ENCODE assay signal across 14 cellular contexts in genomic region chr1:21307210-21307609, GRCh38. TPM values are rescaled to one million over a fixed set of nuclear protein-coding genes. Genes with fewer than 3 reads are reported as not detected.
DNase-seq lines count a peak whose midpoint lies in the region; ATAC-seq and TF ChIP-seq lines count a peak whose summit lies in the region.
"Had no signal": no experiment of that assay in that cellular context is flagged by ENCODE, and none has a peak within 500 bp of the region (broad histone marks: within the 10 kb centered on the region; RNA-seq: fewer than 3 reads in every experiment).

No MANE protein-coding gene starts in this region.

- TF ChIP-seq POLR2A in vagina (IDR thresholded peaks at IDR 0.05), result no peak
- TF ChIP-seq POLR2A in ovary (IDR thresholded peaks at IDR 0.05), result no peak

- DNase-seq in left ventricle myocardium inferior (no peak), Right ventricle myocardium inferior (ENCODE audit: missing footprints) (no peak), natural killer cell (no peak), vagina (ENCODE audit: extremely low spot score in 2 of 2) (no peak), NCI-H526 (lab: John Stamatoyannopoulos, UW) (no peak), GOT3 (lab: John Stamatoyannopoulos, UW) (no peak), ovary (no peak)
- no peak for DNase-seq in activated naive CD8-positive, alpha-beta T cell treated with anti-CD3 and anti-CD28 coated beads, Interleukin-2, amount 10 ng/mL, durations not matched to agents 7 days and 5 days
- DNase-seq: activated CD4-positive, CD25-positive, alpha-beta regulatory T cell treated with anti-CD3 and anti-CD28 coated beads, Interleukin-2, amount 50 U/mL, for 72 hours; activated naive CD4-positive, alpha-beta T cell treated with anti-CD3 and anti-CD28 coated beads, Interleukin-2, amount 50 U/mL, for 16 hours; AML-193; NCI-H1417; NCI-H526 treated with DMSO at 0.1 percent for 48 hours had no signal

- H3K4me1 ChIP-seq in left ventricle myocardium inferior, result peaks cover 74% of the 10 kb centered on the region
- H3K4me1 ChIP-seq in vagina, result peaks cover 90% of the 10 kb centered on the region
- H3K4me1 ChIP-seq in ovary (ENCODE audit: insufficient read depth), result peaks cover 32% of the 10 kb centered on the region

- H3K27ac ChIP-seq in left ventricle myocardium inferior (replicated peaks), result peak overlapping the region; percentile 50
- peak overlapping the region; percentile 86 for H3K27ac ChIP-seq in vagina
- H3K27ac ChIP-seq in ovary, result peak overlapping the region in 1 of 2 donors; percentile 59
- H3K27ac ChIP-seq: pancreas had no signal

- intact Hi-C loops in left ventricle myocardium inferior (cut with micrococcal nuclease), result no loop called here
- intact Hi-C loops in Right ventricle myocardium inferior (cut with DNase I), result no loop called here
- intact Hi-C loops in natural killer cell (cut with micrococcal nuclease), result loop anchor here (1.0 kb wide), 1 partner anchor 13 kb away; no protein-coding TSS in a partner anchor
- intact Hi-C loops in vagina (cut with DNase I), result no loop called here
- intact Hi-C loops in ovary (cut with DNase I), result no loop called here

- peaks cover 13% of the 10 kb centered on the region for H3K36me3 Mint-ChIP-seq in activated naive CD8-positive, alpha-beta T cell treated with anti-CD3 and anti-CD28 coated beads, Interleukin-2, amount 10 ng/mL, durations not matched to agents 7 days and 5 days
- H3K36me3 Mint-ChIP-seq in natural killer cell, result no peaks in the 10 kb centered on the region

- no peak for ATAC-seq in Right ventricle myocardium inferior
- no peak for ATAC-seq in activated naive CD8-positive, alpha-beta T cell treated with anti-CD3 and anti-CD28 coated beads, Interleukin-2, amount 10 ng/mL, durations not matched to agents 7 days and 5 days (ENCODE audit: low read depth)
- ATAC-seq in natural killer cell, result peak; percentile 73 to 89 (median 83)

- POLR2A ChIA-PET in activated naive CD8-positive, alpha-beta T cell treated with anti-CD3 and anti-CD28 coated beads, Interleukin-2, amount 10 ng/mL, durations not matched to agents 7 days and 5 days (lab: Charles Lee), result interaction anchor here (1.4 kb wide), 1 partner anchor 14 kb away, joined by 3 read pairs; no protein-coding TSS in a partner anchor

- H3K27me3 ChIP-seq in left ventricle myocardium inferior (ENCODE audit: low read depth) (no peaks in the 10 kb centered on the region), vagina (no peaks in the 10 kb centered on the region), ovary (no peaks in the 10 kb centered on the region)
- H3K27me3 ChIP-seq: pancreas had no signal

- H3K9me3 Mint-ChIP-seq in activated naive CD8-positive, alpha-beta T cell treated with anti-CD3 and anti-CD28 coated beads, Interleukin-2, amount 10 ng/mL, durations not matched to agents 7 days and 5 days, result no peaks in the 10 kb centered on the region
- H3K9me3 Mint-ChIP-seq in natural killer cell, result no peaks in the 10 kb centered on the region

- no peak for TF ChIP-seq CTCF in left ventricle myocardium inferior (IDR thresholded peaks at IDR 0.05; ENCODE audit: borderline replicate concordance)
- no peak for TF ChIP-seq CTCF in natural killer cell (IDR thresholded peaks at IDR 0.05)
- TF ChIP-seq CTCF in vagina (IDR thresholded peaks at IDR 0.05), result no peak
- TF ChIP-seq CTCF in ovary (IDR thresholded peaks at IDR 0.05), result no peak

- no peaks in the 10 kb centered on the region for H3K9me3 ChIP-seq in left ventricle myocardium inferior (replicated peaks)
- H3K9me3 ChIP-seq in vagina, result no peaks in the 10 kb centered on the region
- H3K9me3 ChIP-seq in ovary, result no peaks in the 10 kb centered on the region
- H3K9me3 ChIP-seq: pancreas had no signal

- TF ChIP-seq EP300 in ovary (IDR thresholded peaks at IDR 0.05), result no peak

- H3K27me3 Mint-ChIP-seq in activated naive CD8-positive, alpha-beta T cell treated with anti-CD3 and anti-CD28 coated beads, Interleukin-2, amount 10 ng/mL, durations not matched to agents 7 days and 5 days, result no peaks in the 10 kb centered on the region
- no peaks in the 10 kb centered on the region for H3K27me3 Mint-ChIP-seq in natural killer cell (ENCODE audit: low read depth in 2 of 2)

- no peak overlapping the region for H3K4me3 ChIP-seq in left ventricle myocardium inferior
- no peak overlapping the region for H3K4me3 ChIP-seq in vagina
- no peak overlapping the region for H3K4me3 ChIP-seq in ovary
- H3K4me3 ChIP-seq: pancreas had no signal

- peak overlapping the region; percentile 2 for H3K4me3 Mint-ChIP-seq in activated naive CD8-positive, alpha-beta T cell treated with anti-CD3 and anti-CD28 coated beads, Interleukin-2, amount 10 ng/mL, durations not matched to agents 7 days and 5 days
- peak overlapping the region; percentile 56 for H3K4me3 Mint-ChIP-seq in natural killer cell

- peak overlapping the region; percentile 40 for H3K27ac Mint-ChIP-seq in activated naive CD8-positive, alpha-beta T cell treated with anti-CD3 and anti-CD28 coated beads, Interleukin-2, amount 10 ng/mL, durations not matched to agents 7 days and 5 days
- peak overlapping the region; percentile 83 to 93 for H3K27ac Mint-ChIP-seq in natural killer cell

- WGBS in ovary, 3 donors, result 76 to 87% (median 84%) methylated on average over 7 of the region's 7 CpGs

- H3K36me3 ChIP-seq in left ventricle myocardium inferior (no peaks in the 10 kb centered on the region), vagina (no peaks in the 10 kb centered on the region), ovary (no peaks in the 10 kb centered on the region)
- H3K36me3 ChIP-seq: pancreas had no signal

- peaks cover 29% of the 10 kb centered on the region for H3K4me1 Mint-ChIP-seq in activated naive CD8-positive, alpha-beta T cell treated with anti-CD3 and anti-CD28 coated beads, Interleukin-2, amount 10 ng/mL, durations not matched to agents 7 days and 5 days
- peaks cover 36 to 47% of the 10 kb centered on the region in 2 donors for H3K4me1 Mint-ChIP-seq in natural killer cell

RNA-seq across cellular contexts. Expression of gene ECE1, which starts 16.9 kb away (rescaled TPM):
- total RNA-seq in left ventricle myocardium inferior, result 54.7 TPM
- total RNA-seq in Right ventricle myocardium inferior, result 49.3 TPM
- total RNA-seq in activated naive CD8-positive, alpha-beta T cell treated with anti-CD3 and anti-CD28 coated beads, Interleukin-2, amount 10 ng/mL, durations not matched to agents 7 days and 5 days, result 10 to 100 TPM; 83.2 to 85.5 TPM
- 10 to 100 TPM; 47.2 to 70.1 (median 50.7) TPM for total RNA-seq in natural killer cell
- total RNA-seq in vagina, result 93.8 TPM
- 100 to 1,000 TPM in 4 of 7 donors, 10 to 100 TPM in 3; 37.3 to 183 (median 119) TPM for total RNA-seq in ovary
- polyA plus RNA-seq in ovary, result 100 to 1,000 TPM in 1 of 2 donors, 10 to 100 TPM in 1; 84.0 to 313 TPM

Comparison
In these comparisons a context has a peak if more than half of its experiments do, and no peak if none do; other contexts are left out.
1. ATAC-seq: peak in natural killer cell (3 of 3); none in Right ventricle myocardium inferior (single experiment) and activated naive CD8-positive, alpha-beta T cell treated with anti-CD3 and anti-CD28 coated beads, Interleukin-2, amount 10 ng/mL, durations not matched to agents 7 days and 5 days (single experiment).